13 cellular contexts compared by ENCODE assay signal in the genomic region with DNA sequence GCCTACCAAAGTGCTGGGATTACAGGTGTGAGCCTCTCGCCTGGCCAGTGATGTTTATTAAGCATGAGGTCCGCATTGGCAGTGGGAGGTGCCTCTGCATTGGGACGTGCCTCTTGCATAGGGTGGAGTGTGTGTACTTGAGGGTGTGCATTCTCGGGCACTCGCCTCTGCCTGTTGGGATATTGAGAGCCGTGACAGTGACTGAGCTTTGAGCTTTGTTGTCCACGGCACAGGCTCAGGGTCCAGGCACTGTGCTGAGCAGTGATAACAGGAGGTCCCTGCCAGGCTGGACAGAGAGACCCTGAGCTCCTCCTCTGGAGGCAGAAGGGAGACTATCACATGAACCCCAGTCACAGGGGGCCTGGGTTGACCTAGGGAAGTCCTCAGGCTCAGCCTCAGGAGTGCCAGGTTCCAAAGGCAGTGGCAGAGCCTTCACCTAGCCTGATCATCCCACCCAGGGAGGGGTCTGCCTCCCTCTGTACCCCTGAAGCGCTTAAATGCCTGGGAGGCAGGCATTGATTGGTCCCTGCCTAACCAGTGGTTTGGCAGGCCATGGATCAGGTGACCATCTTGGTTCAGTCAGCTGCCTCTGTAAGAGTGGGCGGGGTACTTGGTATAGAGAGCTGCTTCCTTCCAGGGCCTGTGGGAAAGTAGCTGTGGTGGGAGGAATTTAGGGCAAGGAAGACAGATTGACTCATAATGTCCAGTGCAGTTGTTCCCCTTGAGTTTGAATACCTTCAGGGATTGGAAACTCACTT.
A peak's percentile ranks its signal among the peaks of the same experiment; 100 is the strongest.
DNase-seq lines count a peak whose midpoint lies in the region; ATAC-seq and TF ChIP-seq lines count a peak whose summit lies in the region.
"Had no signal": no experiment of that assay in that cellular context is flagged by ENCODE, and none has a peak within 500 bp of the region (broad histone marks: within the 10 kb centered on the region; RNA-seq: fewer than 3 reads in every experiment).

No MANE protein-coding gene starts in this region.

- no peak overlapping the region for H3K27ac Mint-ChIP-seq in stimulated activated naive CD8-positive, alpha-beta T cell treated with anti-CD3 and anti-CD28 coated beads, Interleukin-15, amount 100 ng/mL, for 72 hours

- no peaks in the 10 kb centered on the region for H3K9me3 Mint-ChIP-seq in stimulated activated naive CD8-positive, alpha-beta T cell treated with anti-CD3 and anti-CD28 coated beads, Interleukin-15, amount 100 ng/mL, for 72 hours

- no peak overlapping the region for H3K4me3 ChIP-seq in astrocyte of the spinal cord (ENCODE audit: low read depth, low read length)
- H3K4me3 ChIP-seq in vagina, result no peak overlapping the region
- no peak overlapping the region for H3K4me3 ChIP-seq in colonic mucosa
- H3K4me3 ChIP-seq: lung had no signal

- H3K9me3 ChIP-seq in vagina, result no peaks in the 10 kb centered on the region
- H3K9me3 ChIP-seq in colonic mucosa, result no peaks in the 10 kb centered on the region
- H3K9me3 ChIP-seq: BE2C had no signal

- TF ChIP-seq POLR2A in vagina (IDR thresholded peaks at IDR 0.05), result no peak

- ATAC-seq in stimulated activated naive CD8-positive, alpha-beta T cell treated with anti-CD3 and anti-CD28 coated beads, Interleukin-15, amount 100 ng/mL, for 72 hours, result peak; percentile 18
- no peak for ATAC-seq in stimulated activated naive CD8-positive, alpha-beta T cell treated with anti-CD3 and anti-CD28 coated beads, Interleukin-15, Interleukin-2, amounts not matched to agents 100 U/mL and 50 U/mL, for 24 hours
- no peak for ATAC-seq in HG03196 (IDR thresholded peaks at IDR 0.05; ENCODE audit: unreplicated experiment)

- in situ Hi-C loops in astrocyte of the spinal cord (cut with HindIII; ENCODE audit: low sequenced_read_pairs), result no loop called here

- no peak overlapping the region for H3K9ac ChIP-seq in colonic mucosa (ENCODE audit: low read depth in 2 of 2, low read length in 2 of 2)

- H3K36me3 ChIP-seq in vagina (no peaks in the 10 kb centered on the region), colonic mucosa (no peaks in the 10 kb centered on the region)
- H3K36me3 ChIP-seq: BE2C had no signal

- intact Hi-C loops in vagina (cut with DNase I) (no loop called here), colonic mucosa (cut with DNase I) (no loop called here)

- peaks cover 47% of the 10 kb centered on the region for H3K4me1 ChIP-seq in vagina
- H3K4me1 ChIP-seq in colonic mucosa, result no peaks in the 10 kb centered on the region
- H3K4me1 ChIP-seq: BE2C had no signal

- H3K27me3 Mint-ChIP-seq in stimulated activated naive CD8-positive, alpha-beta T cell treated with anti-CD3 and anti-CD28 coated beads, Interleukin-15, amount 100 ng/mL, for 72 hours, result no peaks in the 10 kb centered on the region

- no peaks in the 10 kb centered on the region for H3K4me1 Mint-ChIP-seq in stimulated activated naive CD8-positive, alpha-beta T cell treated with anti-CD3 and anti-CD28 coated beads, Interleukin-15, amount 100 ng/mL, for 72 hours

- no peak for DNase-seq in stimulated activated naive CD8-positive, alpha-beta T cell treated with anti-CD3 and anti-CD28 coated beads, Interleukin-15, amount 100 ng/mL, for 72 hours
- no peak for DNase-seq in stimulated activated naive CD8-positive, alpha-beta T cell treated with anti-CD3 and anti-CD28 coated beads, Interleukin-15, Interleukin-2, amounts not matched to agents 100 U/mL and 50 U/mL, for 24 hours
- peak; percentile 61 for DNase-seq in astrocyte of the spinal cord (ENCODE audit: low read depth, low spot score)
- peak; percentile 76 for DNase-seq in islet precursor cell
- DNase-seq in vagina (ENCODE audit: extremely low spot score in 2 of 2), result no peak
- DNase-seq in nucleus accumbens (lab: John Stamatoyannopoulos, UW), result no peak
- DNase-seq in colonic mucosa, result no peak
- DNase-seq: activated CD4-positive, CD25-positive, alpha-beta regulatory T cell; activated naive CD4-positive, alpha-beta T cell treated with Interleukin-2 at 50 U/mL for 16 hours; BE2C; stimulated activated naive CD4-positive, alpha-beta T cell had no signal

- no peaks in the 10 kb centered on the region for H3K27me3 ChIP-seq in vagina
- H3K27me3 ChIP-seq in colonic mucosa, result no peaks in the 10 kb centered on the region
- H3K27me3 ChIP-seq: BE2C had no signal

- peak overlapping the region; percentile 63 for H3K27ac ChIP-seq in vagina
- no peak overlapping the region for H3K27ac ChIP-seq in colonic mucosa

- no peak overlapping the region for H3K4me3 Mint-ChIP-seq in stimulated activated naive CD8-positive, alpha-beta T cell treated with anti-CD3 and anti-CD28 coated beads, Interleukin-15, amount 100 ng/mL, for 72 hours

- TF ChIP-seq CTCF in astrocyte of the spinal cord (IDR thresholded peaks at IDR 0.05; ENCODE audit: low read depth, low read length), result no peak
- no peak for TF ChIP-seq CTCF in vagina (IDR thresholded peaks at IDR 0.05)
- TF ChIP-seq CTCF in colonic mucosa (IDR thresholded peaks at IDR 0.05), result no peak

Comparison
In these comparisons a context has a peak if more than half of its experiments do, and no peak if none do; other contexts are left out.
1. DNase-seq: peak in astrocyte of the spinal cord (single experiment) and islet precursor cell (single experiment); none in stimulated activated naive CD8-positive, alpha-beta T cell treated with anti-CD3 and anti-CD28 coated beads, Interleukin-15, amount 100 ng/mL, for 72 hours (0 of 2), stimulated activated naive CD8-positive, alpha-beta T cell treated with anti-CD3 and anti-CD28 coated beads, Interleukin-15, Interleukin-2, amounts not matched to agents 100 U/mL and 50 U/mL, for 24 hours (single experiment), vagina (0 of 2), nucleus accumbens (0 of 56) and colonic mucosa (single experiment).